30 cellular contexts compared by ENCODE assay signal in the genomic region with DNA sequence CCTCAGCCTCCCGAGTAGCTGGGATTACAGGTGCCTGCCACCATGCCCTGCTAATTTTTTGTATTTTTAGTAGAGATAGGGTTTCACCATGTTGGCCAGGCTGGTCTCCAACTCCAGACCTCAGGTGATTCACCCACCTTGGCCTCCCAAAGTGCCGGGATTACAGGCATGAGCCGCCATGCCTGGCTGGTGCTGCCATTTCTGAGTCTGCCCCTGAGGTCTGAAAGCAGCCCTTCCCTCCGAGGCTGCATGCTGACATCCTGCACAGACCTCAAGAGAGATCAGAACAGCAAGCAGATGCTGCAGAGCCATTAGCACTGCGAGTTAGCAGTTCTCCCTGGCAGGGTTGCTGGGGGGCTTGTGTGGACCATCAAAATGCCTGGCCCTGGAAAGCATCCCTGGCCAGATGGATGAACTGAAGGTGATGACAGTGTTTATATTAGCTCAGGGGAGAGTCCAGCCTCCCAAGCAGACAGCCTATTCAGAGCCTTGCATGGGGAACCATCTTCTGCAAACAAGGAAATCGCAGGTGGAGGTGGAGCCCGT.
"Had no signal": no experiment of that assay in that cellular context is flagged by ENCODE, and none has a peak within 500 bp of the region (broad histone marks: within the 10 kb centered on the region; RNA-seq: fewer than 3 reads in every experiment).

No MANE protein-coding gene starts in this region.

- H3K27ac Mint-ChIP-seq: activated CD4-positive, alpha-beta T cell treated with anti-CD3 and anti-CD28 coated beads, Interleukin-2, amount 10 ng/mL, durations not matched to agents 24 days and 14 days; activated CD8-positive, alpha-beta T cell treated with anti-CD3 and anti-CD28 coated beads for 36 hours; activated naive CD4-positive, alpha-beta T cell treated with anti-CD3 and anti-CD28 coated beads, Interleukin-2, amount 50 U/mL, for 24 hours; activated T-cell treated with anti-CD3 and anti-CD28 coated beads, Interleukin-2, amount 50 U/mL, for 72 hours; activated T-helper 17 cell treated with anti-CD3 and anti-CD28 coated beads, Interleukin-2, amount 50 U/mL, for 72 hours had no signal

- H3K9me3 Mint-ChIP-seq: activated CD4-positive, alpha-beta T cell treated with anti-CD3 and anti-CD28 coated beads, Interleukin-2, amount 10 ng/mL, durations not matched to agents 24 days and 14 days; activated CD8-positive, alpha-beta T cell treated with anti-CD3 and anti-CD28 coated beads for 36 hours; activated naive CD4-positive, alpha-beta T cell treated with anti-CD3 and anti-CD28 coated beads, Interleukin-2, amount 50 U/mL, for 24 hours; activated T-cell treated with anti-CD3 and anti-CD28 coated beads, Interleukin-2, amount 50 U/mL, for 72 hours; activated T-helper 17 cell treated with anti-CD3 and anti-CD28 coated beads, Interleukin-2, amount 50 U/mL, for 72 hours had no signal

- H3K4me3 Mint-ChIP-seq: activated CD4-positive, alpha-beta T cell treated with anti-CD3 and anti-CD28 coated beads, Interleukin-2, amount 10 ng/mL, durations not matched to agents 24 days and 14 days; activated CD8-positive, alpha-beta T cell treated with anti-CD3 and anti-CD28 coated beads for 36 hours; activated naive CD4-positive, alpha-beta T cell treated with anti-CD3 and anti-CD28 coated beads, Interleukin-2, amount 50 U/mL, for 24 hours; activated T-cell treated with anti-CD3 and anti-CD28 coated beads, Interleukin-2, amount 50 U/mL, for 72 hours; activated T-helper 17 cell treated with anti-CD3 and anti-CD28 coated beads, Interleukin-2, amount 50 U/mL, for 72 hours had no signal

- H3K4me1 Mint-ChIP-seq: activated CD4-positive, alpha-beta T cell treated with anti-CD3 and anti-CD28 coated beads, Interleukin-2, amount 10 ng/mL, durations not matched to agents 24 days and 14 days; activated naive CD4-positive, alpha-beta T cell treated with anti-CD3 and anti-CD28 coated beads, Interleukin-2, amount 50 U/mL, for 24 hours; activated T-helper 17 cell treated with anti-CD3 and anti-CD28 coated beads, Interleukin-2, amount 50 U/mL, for 72 hours had no signal

- H3K36me3 ChIP-seq: breast epithelium, WERI-Rb-1 had no signal

- H3K4me3 ChIP-seq: adrenal gland, body of pancreas, breast epithelium, SJSA1 had no signal

- H3K27me3 ChIP-seq: adrenal gland, body of pancreas, breast epithelium, SJSA1 had no signal

- ATAC-seq: activated CD8-positive, alpha-beta T cell treated with anti-CD3 and anti-CD28 coated beads for 36 hours; activated T-cell treated with anti-CD3 and anti-CD28 coated beads, Interleukin-2, amount 50 U/mL, for 72 hours; activated T-helper 17 cell treated with anti-CD3 and anti-CD28 coated beads, Interleukin-2, amount 50 U/mL, for 72 hours; body of pancreas; Panc1 had no signal

- H3K9me3 ChIP-seq: adrenal gland, body of pancreas, breast epithelium, SJSA1 had no signal

- H3K4me1 ChIP-seq: adrenal gland, body of pancreas, breast epithelium had no signal

- H3K27ac ChIP-seq: adrenal gland, body of pancreas, breast epithelium, SJSA1, WERI-Rb-1 had no signal

- H3K36me3 Mint-ChIP-seq: activated naive CD4-positive, alpha-beta T cell treated with anti-CD3 and anti-CD28 coated beads, Interleukin-2, amount 50 U/mL, for 24 hours had no signal

- DNase-seq: activated CD4-positive, alpha-beta T cell treated with anti-CD3 and anti-CD28 coated beads, Interleukin-2, amount 10 ng/mL, durations not matched to agents 24 days and 14 days; activated CD4-positive, alpha-beta T cell treated with anti-CD3 and anti-CD28 coated beads, Interleukin-2, amount 50 U/mL, for 4 hours; activated CD4-positive, CD25-positive, alpha-beta regulatory T cell; activated CD8-positive, alpha-beta T cell treated with anti-CD3 and anti-CD28 coated beads for 36 hours; activated effector memory CD4-positive, alpha-beta T cell treated with anti-CD3 and anti-CD28 coated beads, Interleukin-2, amount 50 U/mL, for 16 hours; activated naive CD4-positive, alpha-beta T cell; activated T-cell treated with anti-CD3 and anti-CD28 coated beads, Interleukin-2, amount 50 U/mL, for 1 hour; activated T-cell treated with anti-CD3 and anti-CD28 coated beads, Interleukin-2, amount 50 U/mL, for 72 hours; body of pancreas; caudate nucleus; cerebellar nuclear complex; Karpas-422; KBM-7; NCI-H1048; NCI-H1105 treated with DMSO at 0.1 percent for 48 hours; NCI-H1436; NCI-H1694; NCI-H1930; NCI-H2081 treated with DMSO at 0.1 percent for 48 hours; NCI-H345; NCI-H526; SHP77 treated with DMSO at 0.1 percent for 48 hours; T1000; WERI-Rb-1 had no signal

- H3K27me3 Mint-ChIP-seq: activated CD4-positive, alpha-beta T cell treated with anti-CD3 and anti-CD28 coated beads, Interleukin-2, amount 10 ng/mL, durations not matched to agents 24 days and 14 days; activated CD8-positive, alpha-beta T cell treated with anti-CD3 and anti-CD28 coated beads for 36 hours; activated naive CD4-positive, alpha-beta T cell treated with anti-CD3 and anti-CD28 coated beads, Interleukin-2, amount 50 U/mL, for 24 hours had no signal
